In genomic region chr3:129937717-129938116, GRCh38 we compare ENCODE assay signal across 1 cellular context.
TF ChIP-seq lines count a peak whose summit lies in the region.

No MANE protein-coding gene starts in this region.

TF ChIP-seq in HepG2, 621 proteins besides CTCF, POLR2A, EP300 and RAD21:
- 0 out of 2 replicates have a peak, but pooled peaks have one; percentile 69 for TF ChIP-seq THAP7 (CRISPR knock-in tag; IDR thresholded peaks at IDR 0.05)
- no peak for TF ChIP-seq LCORL (IDR thresholded peaks at IDR 0.05)
- 0 out of 2 replicates have a peak, but pooled peaks have one; percentile 28 for TF ChIP-seq LCORL (CRISPR knock-in tag; IDR thresholded peaks at IDR 0.05)
- peak; percentile 81 for TF ChIP-seq ZNF687 (CRISPR knock-in tag; IDR thresholded peaks at IDR 0.05)
- no peak for TF ChIP-seq CERS6 (CRISPR knock-in tag; IDR thresholded peaks at IDR 0.05)
- TF ChIP-seq XRCC5 (optimal IDR thresholded peaks at IDR 0.05; ENCODE audit: low read length): peak; percentile 49
- TF ChIP-seq ZNF292 (CRISPR knock-in tag; IDR thresholded peaks at IDR 0.05; ENCODE audit: borderline replicate concordance, low read depth): peak; percentile 68; the same call in 1 of the 2 replicates
- TF ChIP-seq ZNF770 (CRISPR knock-in tag; IDR thresholded peaks at IDR 0.05): peak; percentile 73
- peak; percentile 36; the same call in 1 of the 2 replicates for TF ChIP-seq ZNF768 (CRISPR knock-in tag; IDR thresholded peaks at IDR 0.05)
- TF ChIP-seq ZSCAN31 (CRISPR knock-in tag; IDR thresholded peaks at IDR 0.05; ENCODE audit: low read depth): 0 out of 2 replicates have a peak, but pooled peaks have one; percentile 38
- peak; percentile 48; the same call in 1 of the 2 replicates for TF ChIP-seq SALL1 (CRISPR knock-in tag; IDR thresholded peaks at IDR 0.05)
- 0 out of 2 replicates have a peak, but pooled peaks have one; percentile 38 for TF ChIP-seq SAFB2 (CRISPR knock-in tag; IDR thresholded peaks at IDR 0.05; ENCODE audit: borderline replicate concordance, low read depth)
- TF ChIP-seq ZNF44 (CRISPR knock-in tag; IDR thresholded peaks at IDR 0.05): no peak
- TF ChIP-seq ZNF501 (CRISPR knock-in tag; IDR thresholded peaks at IDR 0.05): peak; percentile 22; the same call in 1 of the 2 replicates
- peak; percentile 26; the same call in 1 of the 2 replicates for TF ChIP-seq SAP130 (CRISPR knock-in tag; IDR thresholded peaks at IDR 0.05; ENCODE audit: low read depth)
- peak; percentile 26; the same call in 1 of the 2 replicates for TF ChIP-seq ZFY (CRISPR knock-in tag; IDR thresholded peaks at IDR 0.05)
- no peak for TF ChIP-seq NAIF1 (CRISPR knock-in tag; IDR thresholded peaks at IDR 0.05; ENCODE audit: borderline replicate concordance)
- 0 out of 2 replicates have a peak, but pooled peaks have one; percentile 75 for TF ChIP-seq ZKSCAN5 (CRISPR knock-in tag; IDR thresholded peaks at IDR 0.05)
- no peak for TF ChIP-seq KDM1A (CRISPR knock-in tag; IDR thresholded peaks at IDR 0.05)
- peak; percentile 29; the same call in 1 of the 2 replicates for TF ChIP-seq SP4 (CRISPR knock-in tag; IDR thresholded peaks at IDR 0.05)
- peak; percentile 9; the same call in 1 of the 2 replicates for TF ChIP-seq ZNF121 (CRISPR knock-in tag; IDR thresholded peaks at IDR 0.05)
- peak; percentile 62 for TF ChIP-seq ZBTB38 (CRISPR knock-in tag; IDR thresholded peaks at IDR 0.05)
- TF ChIP-seq ZNF557 (CRISPR knock-in tag; IDR thresholded peaks at IDR 0.05): no peak
- no peak for TF ChIP-seq ZNF407 (CRISPR knock-in tag; IDR thresholded peaks at IDR 0.05; ENCODE audit: not compliant biosample characterization)
- peak; percentile 60 for TF ChIP-seq UBTF (CRISPR knock-in tag; IDR thresholded peaks at IDR 0.05)
- 0 out of 2 replicates have a peak, but pooled peaks have one; percentile 34 for TF ChIP-seq ZFP91 (CRISPR knock-in tag; IDR thresholded peaks at IDR 0.05; ENCODE audit: borderline replicate concordance)
- peak; percentile 28 for TF ChIP-seq HNRNPLL (IDR thresholded peaks at IDR 0.05; ENCODE audit: low read depth, low read length, poor library complexity, severe bottlenecking)
- peak; percentile 76 for TF ChIP-seq ZFX (CRISPR knock-in tag; IDR thresholded peaks at IDR 0.05; ENCODE audit: low read depth)
- TF ChIP-seq PRMT3 (CRISPR knock-in tag; IDR thresholded peaks at IDR 0.05; ENCODE audit: borderline replicate concordance, low read depth): no peak
- TF ChIP-seq STAG1 (CRISPR knock-in tag; IDR thresholded peaks at IDR 0.05): peak; percentile 46
- 0 out of 2 replicates have a peak, but pooled peaks have one; percentile 21 for TF ChIP-seq ZNF788 (CRISPR knock-in tag; IDR thresholded peaks at IDR 0.05; ENCODE audit: borderline replicate concordance)
- 0 out of 2 replicates have a peak, but pooled peaks have one; percentile 16 for TF ChIP-seq IRF2 (CRISPR knock-in tag; IDR thresholded peaks at IDR 0.05)
